21 cellular contexts compared by ENCODE assay signal in the genomic region with DNA sequence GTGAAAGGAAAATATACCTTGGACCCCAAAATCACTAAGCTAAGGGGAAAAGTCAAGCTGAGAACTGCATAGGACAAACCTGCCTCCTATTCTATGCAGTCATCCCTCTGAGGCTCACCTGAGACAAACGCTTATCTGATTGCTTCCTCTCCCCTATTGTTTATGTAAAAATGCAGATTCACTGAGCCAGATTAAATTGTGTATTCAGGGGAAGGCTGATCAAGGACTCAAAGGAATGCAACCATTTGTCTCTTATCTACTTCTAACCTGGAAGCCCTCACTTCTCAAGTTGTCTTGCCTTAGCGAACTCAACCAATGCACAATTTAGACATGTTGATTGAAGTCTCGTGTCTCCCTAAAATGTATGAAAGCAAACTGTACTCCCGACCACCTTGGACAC. TPM values are rescaled to one million over a fixed set of nuclear protein-coding genes. Genes with fewer than 3 reads are reported as not detected.
DNase-seq lines count a peak whose midpoint lies in the region; ATAC-seq and TF ChIP-seq lines count a peak whose summit lies in the region.
"Had no signal": no experiment of that assay in that cellular context is flagged by ENCODE, and none has a peak within 500 bp of the region (broad histone marks: within the 10 kb centered on the region; RNA-seq: fewer than 3 reads in every experiment).

No MANE protein-coding gene starts in this region.

- no peak overlapping the region for H3K9ac ChIP-seq in HUES48 (ENCODE audit: low read depth, low read length)

- H3K4me3 Mint-ChIP-seq in nephron: no peak overlapping the region
- H3K4me3 Mint-ChIP-seq in activated T-helper 1 cell treated with anti-CD3 and anti-CD28 coated beads, Interleukin-12 subunit alpha, Interleukin-12 subunit beta, Interleukin-2, Interleukin-4 antibody, amounts not matched to agents 30 ng/mL and 10 ng/mL and 1 ng/mL, durations not matched to agents 14 hours and 24 hours and 36 hours: no peak overlapping the region

- H3K27me3 ChIP-seq in HUES48 (ENCODE audit: control insufficient read depth, insufficient read depth, low read length) (no peaks in the 10 kb centered on the region), thyroid gland (no peaks in the 10 kb centered on the region)
- H3K27me3 ChIP-seq: MG63 had no signal

- peak overlapping the region; percentile 79 to 98 (median 83) for H3K27ac Mint-ChIP-seq in nephron
- no peak overlapping the region for H3K27ac Mint-ChIP-seq in activated T-helper 1 cell treated with anti-CD3 and anti-CD28 coated beads, Interleukin-12 subunit alpha, Interleukin-12 subunit beta, Interleukin-2, Interleukin-4 antibody, amounts not matched to agents 30 ng/mL and 10 ng/mL and 1 ng/mL, durations not matched to agents 14 hours and 24 hours and 36 hours

- DNase-seq in coronary artery (ENCODE audit: low spot score): no peak
- DNase-seq in thyroid gland: no peak
- DNase-seq in NCI-H748 treated with DMSO at 0.1 percent for 48 hours (lab: John Stamatoyannopoulos, UW): no peak
- DNase-seq in activated T-helper 1 cell treated with anti-CD3 and anti-CD28 coated beads, Interleukin-12 subunit alpha, Interleukin-12 subunit beta, Interleukin-2, Interleukin-4 antibody, amounts not matched to agents 30 ng/mL and 10 ng/mL and 1 ng/mL, durations not matched to agents 14 hours and 24 hours and 36 hours (ENCODE audit: low spot score): no peak
- DNase-seq: activated CD4-positive, alpha-beta T cell treated with anti-CD3 and anti-CD28 coated beads for 4 hours; activated CD8-positive, alpha-beta memory T cell treated with anti-CD3 and anti-CD28 coated beads, Interleukin-2, amount 50 U/mL, for 4 hours; hypothalamus; kidney glomerular epithelial cell; MG63; NCI-H1930; NCI-H510A; SHP77 treated with DMSO at 0.1 percent for 48 hours; stimulated activated CD4-positive, alpha-beta T cell treated with anti-CD3 and anti-CD28 coated beads, Interleukin-1b, Interleukin-23, amount 100 ng/mL, for 48 hours; substantia nigra; T-helper 9 cell had no signal

- H3K4me1 Mint-ChIP-seq in nephron: peaks cover 85% of the 10 kb centered on the region
- H3K4me1 Mint-ChIP-seq in activated T-helper 1 cell treated with anti-CD3 and anti-CD28 coated beads, Interleukin-12 subunit alpha, Interleukin-12 subunit beta, Interleukin-2, Interleukin-4 antibody, amounts not matched to agents 30 ng/mL and 10 ng/mL and 1 ng/mL, durations not matched to agents 14 hours and 24 hours and 36 hours (ENCODE audit: low read depth): peaks cover 8% of the 10 kb centered on the region

- ATAC-seq in GM21390 (IDR thresholded peaks at IDR 0.05; ENCODE audit: unreplicated experiment): no peak
- ATAC-seq in GM21360 (IDR thresholded peaks at IDR 0.05; ENCODE audit: unreplicated experiment): no peak
- ATAC-seq: esophagus mucosa, HCT116 had no signal

- intact Hi-C loops in thyroid gland (cut with DNase I): no loop called here
- intact Hi-C loops in activated T-helper 1 cell treated with anti-CD3 and anti-CD28 coated beads, Interleukin-12 subunit alpha, Interleukin-12 subunit beta, Interleukin-2, Interleukin-4 antibody, amounts not matched to agents 30 ng/mL and 10 ng/mL and 1 ng/mL, durations not matched to agents 14 hours and 24 hours and 36 hours (cut with micrococcal nuclease): no loop called here

- H3K27ac ChIP-seq in HUES48 (ENCODE audit: low read depth, low read length) (peak overlapping the region; percentile 56), coronary artery (peak overlapping the region; percentile 89 to 97), thyroid gland (peak overlapping the region in 2 of 3 donors; percentile 58 to 83)

- H3K27me3 Mint-ChIP-seq in nephron (ENCODE audit: low read depth): no peaks in the 10 kb centered on the region
- H3K27me3 Mint-ChIP-seq in activated T-helper 1 cell treated with anti-CD3 and anti-CD28 coated beads, Interleukin-12 subunit alpha, Interleukin-12 subunit beta, Interleukin-2, Interleukin-4 antibody, amounts not matched to agents 30 ng/mL and 10 ng/mL and 1 ng/mL, durations not matched to agents 14 hours and 24 hours and 36 hours (ENCODE audit: insufficient read depth): peaks cover 7% of the 10 kb centered on the region

- no peaks in the 10 kb centered on the region for H3K9me3 Mint-ChIP-seq in nephron
- H3K9me3 Mint-ChIP-seq in activated T-helper 1 cell treated with anti-CD3 and anti-CD28 coated beads, Interleukin-12 subunit alpha, Interleukin-12 subunit beta, Interleukin-2, Interleukin-4 antibody, amounts not matched to agents 30 ng/mL and 10 ng/mL and 1 ng/mL, durations not matched to agents 14 hours and 24 hours and 36 hours: no peaks in the 10 kb centered on the region

- 77 to 83% methylated on average over 4 of the region's 4 CpGs for WGBS in thyroid gland, 2 donors

- H3K4me1 ChIP-seq in HUES48 (ENCODE audit: control insufficient read depth, insufficient read depth, low read length): peaks cover 40% of the 10 kb centered on the region
- peaks cover 21 to 83% of the 10 kb centered on the region in 2 donors for H3K4me1 ChIP-seq in thyroid gland

- H3K36me3 Mint-ChIP-seq in nephron (ENCODE audit: low read depth): peaks cover 89% of the 10 kb centered on the region
- no peaks in the 10 kb centered on the region for H3K36me3 Mint-ChIP-seq in activated T-helper 1 cell treated with anti-CD3 and anti-CD28 coated beads, Interleukin-12 subunit alpha, Interleukin-12 subunit beta, Interleukin-2, Interleukin-4 antibody, amounts not matched to agents 30 ng/mL and 10 ng/mL and 1 ng/mL, durations not matched to agents 14 hours and 24 hours and 36 hours (ENCODE audit: low read depth)

- H3K9me3 ChIP-seq in HUES48 (ENCODE audit: control insufficient read depth, insufficient read depth, low read length): no peaks in the 10 kb centered on the region
- no peaks in the 10 kb centered on the region for H3K9me3 ChIP-seq in thyroid gland
- H3K9me3 ChIP-seq: MG63 had no signal

- no peak for TF ChIP-seq POLR2A in thyroid gland (IDR thresholded peaks at IDR 0.05)

- H3K36me3 ChIP-seq in HUES48 (ENCODE audit: control insufficient read depth, insufficient read depth, low read length) (peaks cover 70% of the 10 kb centered on the region), thyroid gland (peaks cover 51 to 54% of the 10 kb centered on the region in 2 donors)

- no peak overlapping the region for H3K4me3 ChIP-seq in HUES48 (ENCODE audit: low read depth, low read length)
- no peak overlapping the region for H3K4me3 ChIP-seq in coronary artery
- H3K4me3 ChIP-seq in thyroid gland (replicated peaks in 1 of 3): no peak overlapping the region
- H3K4me3 ChIP-seq: MG63 had no signal

- TF ChIP-seq CTCF in coronary artery (IDR thresholded peaks at IDR 0.05): no peak
- TF ChIP-seq CTCF in nephron (IDR thresholded peaks at IDR 0.05; ENCODE audit: unreplicated experiment in 3 of 3): no peak
- no peak for TF ChIP-seq CTCF in thyroid gland (IDR thresholded peaks at IDR 0.05)

RNA-seq across cellular contexts. Expression of a gene that starts 13.3 kb away (rescaled TPM):
- 100 to 1,000 TPM; 302 to 327 (median 309) TPM for total RNA-seq in thyroid gland
- not detected in 2 replicates for total RNA-seq in activated T-helper 1 cell treated with anti-CD3 and anti-CD28 coated beads, Interleukin-12 subunit alpha, Interleukin-12 subunit beta, Interleukin-2, Interleukin-4 antibody, amounts not matched to agents 30 ng/mL and 10 ng/mL and 1 ng/mL, durations not matched to agents 14 hours and 24 hours and 36 hours

Comparison
In these comparisons a context has a peak if more than half of its experiments do, and no peak if none do; other contexts are left out.
1. RNA of a gene that starts 13.3 kb away (total RNA-seq): 302 to 327 TPM in thyroid gland; not detected in activated T-helper 1 cell treated with anti-CD3 and anti-CD28 coated beads, Interleukin-12 subunit alpha, Interleukin-12 subunit beta, Interleukin-2, Interleukin-4 antibody, amounts not matched to agents 30 ng/mL and 10 ng/mL and 1 ng/mL, durations not matched to agents 14 hours and 24 hours and 36 hours; every median in the first group is over 100 times any median in the second.
2. Peak in every context shown above with its lines, with median percentiles within 50 percentile points of each other: H3K27ac ChIP-seq.